In the genomic region with DNA sequence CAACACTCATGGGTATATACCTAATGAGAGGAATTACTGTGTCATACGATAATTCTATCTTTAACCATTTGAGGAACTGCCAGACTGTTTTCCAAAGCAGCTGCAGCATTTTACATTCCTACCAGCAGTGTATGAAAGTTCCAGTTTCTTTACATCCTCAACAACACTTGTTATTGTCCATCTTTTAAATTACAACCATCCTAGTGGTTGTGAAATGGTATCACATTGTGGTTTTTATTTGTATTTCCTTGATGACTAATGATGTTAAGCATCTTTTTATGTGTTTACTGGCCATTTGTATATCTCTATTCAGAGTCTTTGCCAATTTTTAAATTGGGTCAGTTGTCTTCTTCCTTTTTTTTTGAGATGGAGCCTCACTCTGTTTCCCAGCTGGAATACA, we compare ENCODE assay signal across 17 cellular contexts. TPM values are rescaled to one million over a fixed set of nuclear protein-coding genes. Genes with fewer than 3 reads are reported as not detected.
DNase-seq lines count a peak whose midpoint lies in the region; ATAC-seq, FAIRE-seq and TF ChIP-seq lines count a peak whose summit lies in the region.
"Had no signal": no experiment of that assay in that cellular context is flagged by ENCODE, and none has a peak within 500 bp of the region (broad histone marks: within the 10 kb centered on the region; RNA-seq: fewer than 3 reads in every experiment).

No MANE protein-coding gene starts in this region.

- POLR2A ChIA-PET in HepG2 (lab: Yijun Ruan, JAX): interaction anchor here (1.3 kb wide), 1 partner anchor 49 kb away, joined by 4 read pairs; no protein-coding TSS in a partner anchor

- CTCF ChIA-PET in HepG2 (lab: Yijun Ruan, JAX; ENCODE audit: low intra/inter-chr PET ratio, low total read pairs): no interaction called here

- no peak for TF ChIP-seq RAD21 in HepG2 (CRISPR knock-in tag; IDR thresholded peaks at IDR 0.05)

- H4K20me1 ChIP-seq in HepG2 (ENCODE audit: insufficient read depth, low read length): no peaks in the 10 kb centered on the region

- H3K9ac ChIP-seq in HepG2 (ENCODE audit: insufficient read depth, low read depth, low read length): no peak overlapping the region

- H3K4me3 ChIP-seq in HFF-Myc (replicated peaks; ENCODE audit: low read depth, low read length): no peak overlapping the region
- no peak overlapping the region; a peak in 1 of 6 replicates for H3K4me3 ChIP-seq in HepG2 (replicated peaks in 1 of 3; ENCODE audit: insufficient read depth in 1 of 3, low read depth in 2 of 3, low read length in 3 of 3)
- H3K4me3 ChIP-seq: breast epithelium, pancreas had no signal

- no peak for ATAC-seq in HepG2
- ATAC-seq in activated CD4-positive, CD25-positive, alpha-beta regulatory T cell treated with anti-CD3 and anti-CD28 coated beads, Interleukin-2, amount 50 U/mL, for 24 hours: no peak
- ATAC-seq: left cardiac atrium, pancreas, Right ventricle myocardium inferior had no signal

- H3K27ac ChIP-seq in HepG2 (ENCODE audit: extremely low read length, insufficient read depth, low read length): no peak overlapping the region
- H3K27ac ChIP-seq: breast epithelium, C4-2B, pancreas had no signal

- TF ChIP-seq POLR2A in HepG2 (IDR thresholded peaks at IDR 0.05; ENCODE audit: insufficient read depth in 1 of 2, low read depth in 2 of 2, low read length in 2 of 2): no peak

- peak overlapping the region; percentile 52 for H3K4me2 ChIP-seq in HepG2 (ENCODE audit: low read depth, low read length)

- WGBS in HepG2 (ENCODE audit: low lambda C conversion rate): 68% methylated on average over 1 of the region's 1 CpG

- in situ Hi-C loops in HepG2 (cut with HindIII; ENCODE audit: extremely low pct_ligation_motif_present, low pct_unique_long_range_greater_than_20kb): no loop called here
- in situ Hi-C loops in GM13976 (cut with MboI; ENCODE audit: low sequenced_read_pairs, unreplicated experiment): no loop called here

- peaks cover 7% of the 10 kb centered on the region for H3K79me2 ChIP-seq in HepG2 (ENCODE audit: insufficient read depth, low read length)

- no peaks in the 10 kb centered on the region for H3K36me3 ChIP-seq in HepG2 (replicated peaks in 1 of 2; ENCODE audit: control insufficient read depth in 1 of 2, insufficient read depth in 2 of 2, low read length in 2 of 2)
- H3K36me3 ChIP-seq: breast epithelium, pancreas had no signal

- no peak overlapping the region for H2AFZ ChIP-seq in HepG2 (ENCODE audit: low read length)

- peak; percentile 15 for TF ChIP-seq CTCF in AG09319 (IDR thresholded peaks at IDR 0.05; ENCODE audit: low read depth, low read length)
- TF ChIP-seq CTCF in HFF-Myc (IDR thresholded peaks at IDR 0.05; ENCODE audit: low read depth, low read length, missing control alignments): peak; percentile 39
- no peak for TF ChIP-seq CTCF in HepG2 (CRISPR knock-in tag; IDR thresholded peaks at IDR 0.05)
- no peak for TF ChIP-seq CTCF in GM13976 (IDR thresholded peaks at IDR 0.05; ENCODE audit: borderline replicate concordance, control extremely low read depth, extremely low read depth, insufficient read depth, missing control alignments)

- peaks cover 31% of the 10 kb centered on the region for H3K4me1 ChIP-seq in HepG2 (ENCODE audit: insufficient read depth, low read length)
- H3K4me1 ChIP-seq: breast epithelium had no signal

- intact Hi-C loops in HepG2 (cut with micrococcal nuclease; ENCODE audit: unreplicated experiment) (no loop called here), head of caudate nucleus (cut with DNase I) (no loop called here)

- TF ChIP-seq EP300 in HepG2 (IDR thresholded peaks at IDR 0.05; ENCODE audit: low read depth in 2 of 2, low read length in 2 of 2) (no peak), HepG2 (CRISPR knock-in tag; IDR thresholded peaks at IDR 0.05; ENCODE audit: borderline replicate concordance) (no peak)

- DNase-seq in AG09319 (ENCODE audit: extremely low read depth, low read depth) (peak; percentile 18), HFF-Myc (ENCODE audit: extremely low read depth, low read depth) (no peak), amniotic epithelial cell (ENCODE audit: low read depth) (peak; percentile 78), HepG2 (ENCODE audit: low spot score) (no peak), head of caudate nucleus (no peak), GM13976 (ENCODE audit: low spot score) (no peak)
- no peak for DNase-seq in activated T-cell treated with anti-CD3 and anti-CD28 coated beads, Interleukin-2, amount 50 U/mL, for 1 hour
- DNase-seq: activated B cell treated with CpG ODN at 0.5 μM for 24 hours, H7, left cardiac atrium, pancreas had no signal

- no TSS peak for BruUV-seq in HepG2 (replicated peaks; lab: Mats Ljungman, UMichigan)

- no peak for FAIRE-seq in HepG2 (lab: Jason Lieb, UNC)
- FAIRE-seq: pancreas had no signal

- no peaks in the 10 kb centered on the region; a peak in 1 of 5 replicates for H3K27me3 ChIP-seq in HepG2 (ENCODE audit: control insufficient read depth in 1 of 2, insufficient read depth in 2 of 2, low read length in 2 of 2)
- H3K27me3 ChIP-seq: breast epithelium, pancreas had no signal

- H3K9me3 ChIP-seq in HepG2 (ENCODE audit: low read length): no peaks in the 10 kb centered on the region
- H3K9me3 ChIP-seq: breast epithelium, pancreas had no signal

RNA-seq across cellular contexts. Expression of a gene that starts 4.0 kb away (rescaled TPM):
- total RNA-seq in HepG2 (2016; rRNA removed; fragmentation: Illumina TruSeq; extraction: Trizol): 9.5 and 21.5 TPM in 2 replicates
- total RNA-seq in HepG2 (2016; cell fraction: cytosol; rRNA removed; fragmentation: Illumina TruSeq; extraction: Trizol; ENCODE audit: low read depth): 1.4 and 1.7 TPM in 2 replicates
- 10.3 and 20.5 TPM in 2 replicates for total RNA-seq in HepG2 (2016; cell fraction: insoluble cytoplasmic fraction; rRNA removed; fragmentation: Illumina TruSeq; extraction: Trizol)
- 5.6 and 6.5 TPM in 2 replicates for total RNA-seq in HepG2 (2016; cell fraction: membrane; rRNA removed; fragmentation: Illumina TruSeq; extraction: Trizol)
- total RNA-seq in HepG2 (2016; cell fraction: nucleus; rRNA removed; fragmentation: Illumina TruSeq; extraction: Trizol): 13.3 and 18.2 TPM in 2 replicates
- 3.9 and 7.1 TPM in 2 replicates for polyA plus RNA-seq in HepG2 (2011; rRNA removed)
- polyA plus RNA-seq in HepG2 (2011; cell fraction: cytosol; rRNA removed): 3.0 and 3.4 TPM in 2 replicates
- 2.3 and 2.6 TPM in 2 replicates for polyA plus RNA-seq in HepG2 (2011; cell fraction: nucleus; rRNA removed)
- polyA plus RNA-seq in HepG2 (2012): 5.5 and 10.6 TPM in 2 replicates
- 0.46 and 0.79 TPM in 2 replicates for polyA plus RNA-seq in HepG2 (2016; cell fraction: cytosol; fragmentation: Illumina TruSeq; extraction: Trizol; ENCODE audit: low read depth)
- polyA plus RNA-seq in HepG2 (2016; cell fraction: insoluble cytoplasmic fraction; fragmentation: Illumina TruSeq; extraction: Trizol; ENCODE audit: low read depth): 15.6 and 16.8 TPM in 2 replicates
- 2.4 and 2.7 TPM in 2 replicates for polyA plus RNA-seq in HepG2 (2016; cell fraction: membrane; fragmentation: Illumina TruSeq; extraction: Trizol; ENCODE audit: low read depth)
- polyA plus RNA-seq in HepG2 (2016; cell fraction: nucleus; fragmentation: Illumina TruSeq; extraction: Trizol; ENCODE audit: insufficient read depth, low read depth): 10.7 and 13.0 TPM in 2 replicates
- 6.2 and 8.6 TPM in 2 replicates for polyA minus RNA-seq in HepG2 (2011; rRNA and poly(A)+ RNA removed; ENCODE audit: low replicate concordance)
- 5.6 and 8.0 TPM in 2 replicates for polyA minus RNA-seq in HepG2 (2011; cell fraction: cytosol; rRNA and poly(A)+ RNA removed)
- 13.3 and 20.0 TPM in 2 replicates for polyA minus RNA-seq in HepG2 (2011; cell fraction: nucleus; rRNA and poly(A)+ RNA removed)

RNA-seq across cellular contexts. Expression of a gene that starts 15.9 kb away (rescaled TPM):
- not detected in 2 replicates for total RNA-seq in HepG2 (2016; rRNA removed; fragmentation: Illumina TruSeq; extraction: Trizol)
- not detected in 2 replicates for total RNA-seq in HepG2 (2016; cell fraction: cytosol; rRNA removed; fragmentation: Illumina TruSeq; extraction: Trizol; ENCODE audit: low read depth)
- not detected in 2 replicates for total RNA-seq in HepG2 (2016; cell fraction: insoluble cytoplasmic fraction; rRNA removed; fragmentation: Illumina TruSeq; extraction: Trizol)
- total RNA-seq in HepG2 (2016; cell fraction: membrane; rRNA removed; fragmentation: Illumina TruSeq; extraction: Trizol): not detected in 2 replicates
- total RNA-seq in HepG2 (2016; cell fraction: nucleus; rRNA removed; fragmentation: Illumina TruSeq; extraction: Trizol): not detected in 2 replicates
- not detected in 2 replicates for polyA plus RNA-seq in HepG2 (2011; rRNA removed)
- not detected in 2 replicates for polyA plus RNA-seq in HepG2 (2011; cell fraction: cytosol; rRNA removed)
- polyA plus RNA-seq in HepG2 (2011; cell fraction: nucleus; rRNA removed): not detected in 2 replicates
- 0.05 and 0.07 TPM in 2 replicates for polyA plus RNA-seq in HepG2 (2012)
- polyA plus RNA-seq in HepG2 (2016; cell fraction: cytosol; fragmentation: Illumina TruSeq; extraction: Trizol; ENCODE audit: low read depth): not detected in 2 replicates
- not detected in 2 replicates for polyA plus RNA-seq in HepG2 (2016; cell fraction: insoluble cytoplasmic fraction; fragmentation: Illumina TruSeq; extraction: Trizol; ENCODE audit: low read depth)
- not detected in 2 replicates for polyA plus RNA-seq in HepG2 (2016; cell fraction: membrane; fragmentation: Illumina TruSeq; extraction: Trizol; ENCODE audit: low read depth)
- not detected in 2 replicates for polyA plus RNA-seq in HepG2 (2016; cell fraction: nucleus; fragmentation: Illumina TruSeq; extraction: Trizol; ENCODE audit: insufficient read depth, low read depth)
- polyA minus RNA-seq in HepG2 (2011; rRNA and poly(A)+ RNA removed; ENCODE audit: low replicate concordance): 0.33 TPM in 1 of 2 replicates, not detected in the other
- not detected in 2 replicates for polyA minus RNA-seq in HepG2 (2011; cell fraction: cytosol; rRNA and poly(A)+ RNA removed)
- not detected in 2 replicates for polyA minus RNA-seq in HepG2 (2011; cell fraction: nucleus; rRNA and poly(A)+ RNA removed)
- total RNA-seq: left cardiac atrium, Right ventricle myocardium inferior, subcutaneous adipose tissue had no signal

RNA-seq across cellular contexts. Expression of a gene that starts 47.6 kb away (rescaled TPM):
- 2.4 and 4.2 TPM in 2 replicates for total RNA-seq in HepG2 (2016; rRNA removed; fragmentation: Illumina TruSeq; extraction: Trizol)
- total RNA-seq in HepG2 (2016; cell fraction: cytosol; rRNA removed; fragmentation: Illumina TruSeq; extraction: Trizol; ENCODE audit: low read depth): 0.30 and 0.35 TPM in 2 replicates
- 0.24 and 3.4 TPM in 2 replicates for total RNA-seq in HepG2 (2016; cell fraction: insoluble cytoplasmic fraction; rRNA removed; fragmentation: Illumina TruSeq; extraction: Trizol)
- 2.8 and 6.4 TPM in 2 replicates for total RNA-seq in HepG2 (2016; cell fraction: membrane; rRNA removed; fragmentation: Illumina TruSeq; extraction: Trizol)
- total RNA-seq in HepG2 (2016; cell fraction: nucleus; rRNA removed; fragmentation: Illumina TruSeq; extraction: Trizol): 2.9 and 7.5 TPM in 2 replicates
- 0.04 and 0.07 TPM in 2 replicates for polyA plus RNA-seq in HepG2 (2011; rRNA removed)
- polyA plus RNA-seq in HepG2 (2011; cell fraction: cytosol; rRNA removed): not detected in 2 replicates
- polyA plus RNA-seq in HepG2 (2011; cell fraction: nucleus; rRNA removed): 0.14 TPM in 2 replicates
- 0.30 TPM in 1 of 2 replicates, not detected in the other for polyA plus RNA-seq in HepG2 (2012)
- polyA plus RNA-seq in HepG2 (2016; cell fraction: cytosol; fragmentation: Illumina TruSeq; extraction: Trizol; ENCODE audit: low read depth): 0.94 and 5.4 TPM in 2 replicates
- 0.35 and 2.3 TPM in 2 replicates for polyA plus RNA-seq in HepG2 (2016; cell fraction: insoluble cytoplasmic fraction; fragmentation: Illumina TruSeq; extraction: Trizol; ENCODE audit: low read depth)
- 0.14 and 0.24 TPM in 2 replicates for polyA plus RNA-seq in HepG2 (2016; cell fraction: membrane; fragmentation: Illumina TruSeq; extraction: Trizol; ENCODE audit: low read depth)
- 0.69 and 1.0 TPM in 2 replicates for polyA plus RNA-seq in HepG2 (2016; cell fraction: nucleus; fragmentation: Illumina TruSeq; extraction: Trizol; ENCODE audit: insufficient read depth, low read depth)
- not detected in 2 replicates for polyA minus RNA-seq in HepG2 (2011; rRNA and poly(A)+ RNA removed; ENCODE audit: low replicate concordance)
- polyA minus RNA-seq in HepG2 (2011; cell fraction: cytosol; rRNA and poly(A)+ RNA removed): not detected in 2 replicates
- polyA minus RNA-seq in HepG2 (2011; cell fraction: nucleus; rRNA and poly(A)+ RNA removed): 1.7 TPM in 1 of 2 replicates, not detected in the other
- total RNA-seq: activated T-helper 1 cell treated with anti-CD3 and anti-CD28 coated beads, Interleukin-12 subunit alpha, Interleukin-12 subunit beta, Interleukin-2, Interleukin-4 antibody, amounts not matched to agents 30 ng/mL and 10 ng/mL and 1 ng/mL, durations not matched to agents 14 hours and 24 hours and 36 hours; breast epithelium; H7; left cardiac atrium; Right ventricle myocardium inferior; subcutaneous adipose tissue had no signal
- polyA plus RNA-seq: pancreas had no signal

Comparison
In these comparisons a context has a peak if more than half of its experiments do, and no peak if none do; other contexts are left out.
1. DNase-seq: peak in AG09319 (single experiment) and amniotic epithelial cell (single experiment); none in HFF-Myc (single experiment), HepG2 (single experiment), head of caudate nucleus (0 of 42), activated T-cell treated with anti-CD3 and anti-CD28 coated beads, Interleukin-2, amount 50 U/mL, for 1 hour (single experiment) and GM13976 (single experiment).
2. CTCF ChIP-seq: peak in AG09319 (single experiment) and HFF-Myc (single experiment); none in HepG2 (single experiment) and GM13976 (single experiment).